Comparison of ENCODE assay signal across 8 cellular contexts in the genomic region with DNA sequence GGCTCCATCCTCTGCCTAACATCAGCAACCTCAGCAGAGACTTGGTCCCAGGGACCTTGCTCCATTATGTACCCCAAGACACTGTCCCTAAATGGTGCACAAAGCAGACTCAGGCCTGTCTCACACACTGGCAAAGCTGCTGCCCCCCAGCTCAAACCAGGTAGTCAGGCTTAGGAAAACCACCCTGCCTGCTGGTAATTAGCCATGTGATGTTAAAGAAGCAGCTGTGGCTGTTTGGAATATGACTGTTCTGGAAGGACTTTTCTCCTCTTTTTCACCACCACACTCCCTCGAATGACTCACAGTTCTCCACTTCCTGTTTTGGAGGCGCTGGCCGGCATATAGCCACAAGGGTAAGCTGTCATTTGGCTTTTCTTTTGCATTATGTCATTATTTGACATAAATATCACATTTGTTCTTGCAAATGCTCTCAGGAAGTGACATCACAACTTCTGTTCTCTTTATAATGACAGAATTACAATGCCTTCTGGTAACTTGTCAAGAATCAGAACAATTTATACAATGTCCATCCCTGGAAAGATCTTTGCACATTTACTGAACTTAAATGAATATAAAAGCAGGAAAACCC.
DNase-seq lines count a peak whose midpoint lies in the region; ATAC-seq, FAIRE-seq and TF ChIP-seq lines count a peak whose summit lies in the region.

No MANE protein-coding gene starts in this region.

- SMC1A ChIA-PET in GM12878 (lab: Charles Lee; ENCODE audit: uncharacterized antibody, unreplicated experiment), result interaction anchor here (0.9 to 2.6 kb wide), 12 partner anchors 8 to 271 kb away, joined by 3 to 18 read pairs (median 4); no protein-coding TSS in a partner anchor

- H3K9me3 Mint-ChIP-seq in stimulated activated effector memory CD8-positive, alpha-beta T cell treated with anti-CD3 and anti-CD28 coated beads, Interleukin-12 subunit alpha, Interleukin-12 subunit beta, amount 100 ng/mL, for 72 hours, result no peaks in the 10 kb centered on the region

- CTCF ChIA-PET in A549 (lab: Yijun Ruan, JAX), result interaction anchor here (1.2 to 5.5 kb wide), 3 partner anchors 10 to 19 kb away, joined by 5 to 26 read pairs (median 7); no protein-coding TSS in a partner anchor
- CTCF ChIA-PET in OCI-LY7 (lab: Charles Lee; ENCODE audit: unreplicated experiment), result no interaction called here
- CTCF ChIA-PET in GM12878 (lab: Yijun Ruan, JAX), result interaction anchor here (0.5 to 1.8 kb wide), 4 partner anchors 9 to 25 kb away, joined by 3 to 10 read pairs (median 4); no protein-coding TSS in a partner anchor

- H3K4me1 ChIP-seq in A549 (peaks cover 50% of the 10 kb centered on the region), OCI-LY7 (ENCODE audit: insufficient read depth, low read length, poor library complexity, severe bottlenecking) (no peaks in the 10 kb centered on the region), GM12878 (ENCODE audit: control insufficient read depth, insufficient read depth, low read length) (peaks cover 22% of the 10 kb centered on the region)

- WGBS in A549 (ENCODE audit: missing lambda C conversion rate), result 3% methylated on average over 3 of the region's 3 CpGs
- WGBS in GM12878 (ENCODE audit: insufficient coverage, insufficient replicate concordance, low lambda C conversion rate, missing lambda C conversion rate), result 6% methylated on average over 3 of the region's 3 CpGs

- H3K79me2 ChIP-seq in OCI-LY7 (ENCODE audit: insufficient read depth, low read depth, low read length), result no peaks in the 10 kb centered on the region
- H3K79me2 ChIP-seq in GM12878 (ENCODE audit: control insufficient read depth, insufficient read depth, low read length), result no peaks in the 10 kb centered on the region

- peaks cover 23% of the 10 kb centered on the region for H3K4me1 Mint-ChIP-seq in stimulated activated effector memory CD8-positive, alpha-beta T cell treated with anti-CD3 and anti-CD28 coated beads, Interleukin-12 subunit alpha, Interleukin-12 subunit beta, amount 100 ng/mL, for 72 hours

- TF ChIP-seq EP300 in A549 (IDR thresholded peaks at IDR 0.05), result peak in 1 of 2 experiments; percentile 38; a peak in 1 of 5 replicates
- TF ChIP-seq EP300 in GM12878 (IDR thresholded peaks at IDR 0.05; ENCODE audit: borderline replicate concordance in 1 of 2, control insufficient read depth in 1 of 2, low read depth in 2 of 2, low read length in 2 of 2), result peak; percentile 30 to 90; a peak in 3 of 4 replicates

- H3K9ac ChIP-seq in GM12878 (ENCODE audit: control insufficient read depth, insufficient read depth, low read length), result no peak overlapping the region

- in situ Hi-C loops in GM13977 (cut with MboI; ENCODE audit: low pct_unique_long_range_greater_than_20kb, low sequenced_read_pairs, unreplicated experiment), result no loop called here
- in situ Hi-C loops in GM12878 (cut with MboI), result no loop called here

- RAD21 ChIA-PET in GM12878 (lab: Charles Lee; ENCODE audit: unreplicated experiment), result interaction anchor here (0.9 to 2.0 kb wide), 5 partner anchors 9 to 68 kb away, joined by 3 to 15 read pairs (median 6); no protein-coding TSS in a partner anchor

- no peaks in the 10 kb centered on the region for H3K36me3 Mint-ChIP-seq in stimulated activated effector memory CD8-positive, alpha-beta T cell treated with anti-CD3 and anti-CD28 coated beads, Interleukin-12 subunit alpha, Interleukin-12 subunit beta, amount 100 ng/mL, for 72 hours

- H2AFZ ChIP-seq in OCI-LY7 (ENCODE audit: low read length) (no peak overlapping the region), GM12878 (ENCODE audit: control insufficient read depth, low read depth, low read length) (peak overlapping the region; percentile 20)

- DNase-seq in A549 (ENCODE audit: low read depth in 1 of 2, low spot score in 1 of 2) (peak; percentile 80 to 81), GM13977 (ENCODE audit: low spot score) (peak; percentile 72), OCI-LY7 (ENCODE audit: low spot score) (no peak), GM12878 (ENCODE audit: low read depth, low spot score) (peak; percentile 75), islet precursor cell (peak; percentile 79), D341Med (ENCODE audit: low spot score) (no peak)
- DNase-seq in stimulated activated effector memory CD8-positive, alpha-beta T cell treated with anti-CD3 and anti-CD28 coated beads, Interleukin-12 subunit alpha, Interleukin-12 subunit beta, amount 100 ng/mL, for 72 hours (ENCODE audit: low spot score in 2 of 2), result peak; percentile 8 to 60

- TF ChIP-seq POLR2A in A549 (IDR thresholded peaks at IDR 0.05; ENCODE audit: low read length) (no peak), GM12878 (IDR thresholded peaks at IDR 0.05; ENCODE audit: low read depth, low read length) (no peak)

- no peaks in the 10 kb centered on the region for H3K27me3 ChIP-seq in GM12878 (replicated peaks in 1 of 2; ENCODE audit: control insufficient read depth in 2 of 2, insufficient read depth in 2 of 2, low read length in 1 of 2)

- BruUV-seq in OCI-LY7 (replicated peaks; lab: Mats Ljungman, UMichigan) (no TSS peak), GM12878 (replicated peaks; lab: Mats Ljungman, UMichigan) (no TSS peak)

- peak overlapping the region; percentile 29 for H3K4me2 ChIP-seq in A549
- H3K4me2 ChIP-seq in OCI-LY7 (ENCODE audit: low read length), result 0 out of 2 replicates have a peak overlapping the region, but pooled peaks have one; percentile 3
- peak overlapping the region; percentile 18 for H3K4me2 ChIP-seq in GM12878 (ENCODE audit: control insufficient read depth, insufficient read depth)

- peak overlapping the region; percentile 74 to 83 for H3K27ac ChIP-seq in A549
- H3K27ac ChIP-seq in OCI-LY7 (ENCODE audit: low read depth, low read length, poor library complexity, severe bottlenecking), result no peak overlapping the region
- H3K27ac ChIP-seq in GM12878 (ENCODE audit: control insufficient read depth, insufficient read depth), result peak overlapping the region; percentile 79

- H3K4me3 Mint-ChIP-seq in stimulated activated effector memory CD8-positive, alpha-beta T cell treated with anti-CD3 and anti-CD28 coated beads, Interleukin-12 subunit alpha, Interleukin-12 subunit beta, amount 100 ng/mL, for 72 hours, result no peak overlapping the region

- POLR2A ChIA-PET in A549 (lab: Yijun Ruan, JAX), result interaction anchor here (1.2 kb wide), 1 partner anchor 165 kb away, joined by 10 read pairs; a partner anchor contains a TSS
- POLR2A ChIA-PET in OCI-LY7 (lab: Charles Lee), result interaction anchor here (0.6 to 0.7 kb wide), 2 partner anchors 12 to 306 kb away, joined by 4 read pairs; no protein-coding TSS in a partner anchor
- POLR2A ChIA-PET in GM12878 (lab: Charles Lee), result interaction anchor here (0.8 to 1.4 kb wide), 5 partner anchors 10 to 87 kb away, joined by 3 to 7 read pairs (median 4); no protein-coding TSS in a partner anchor

- H3K4me3 ChIP-seq in A549, result no peak overlapping the region
- H3K4me3 ChIP-seq in OCI-LY7 (ENCODE audit: low read depth, low read length, poor library complexity, severe bottlenecking), result no peak overlapping the region
- H3K4me3 ChIP-seq in GM12878, result no peak overlapping the region

- intact Hi-C loops in OCI-LY7 (cut with micrococcal nuclease; ENCODE audit: unreplicated experiment), result no loop called here
- intact Hi-C loops in GM12878 (cut with micrococcal nuclease; ENCODE audit: unreplicated experiment), result no loop called here

- no peak for TF ChIP-seq RAD21 in A549 (conservative IDR thresholded peaks at IDR 0.05 in 1 of 2, IDR thresholded peaks at IDR 0.05 in 1 of 2)
- peak; percentile 12; the same call in 1 of the 2 replicates for TF ChIP-seq RAD21 in GM12878 (IDR thresholded peaks at IDR 0.05; ENCODE audit: insufficient read depth, low read depth, low read length)

- ATAC-seq in A549 (peak; percentile 69 to 74), HG02870 (IDR thresholded peaks at IDR 0.05; ENCODE audit: unreplicated experiment) (peak; percentile 66), GM12878 (peak; percentile 93)
- peak; percentile 87 for ATAC-seq in stimulated activated effector memory CD8-positive, alpha-beta T cell treated with anti-CD3 and anti-CD28 coated beads, Interleukin-12 subunit alpha, Interleukin-12 subunit beta, amount 100 ng/mL, for 72 hours

- H3K9me2 ChIP-seq in OCI-LY7 (ENCODE audit: insufficient read depth, low read length), result no peaks in the 10 kb centered on the region

- no peak for FAIRE-seq in A549 (lab: Jason Lieb, UNC)
- no peak for FAIRE-seq in GM12878 (lab: Jason Lieb, UNC)

- H3K27ac Mint-ChIP-seq in stimulated activated effector memory CD8-positive, alpha-beta T cell treated with anti-CD3 and anti-CD28 coated beads, Interleukin-12 subunit alpha, Interleukin-12 subunit beta, amount 100 ng/mL, for 72 hours, result no peak overlapping the region

- no peaks in the 10 kb centered on the region for H4K20me1 ChIP-seq in OCI-LY7 (ENCODE audit: insufficient read depth, low read length)
- no peaks in the 10 kb centered on the region for H4K20me1 ChIP-seq in GM12878 (ENCODE audit: control insufficient read depth, insufficient read depth)

- H3K9me3 ChIP-seq in A549, result no peaks in the 10 kb centered on the region
- no peaks in the 10 kb centered on the region for H3K9me3 ChIP-seq in OCI-LY7 (ENCODE audit: low read length)
- H3K9me3 ChIP-seq in GM12878 (replicated peaks; ENCODE audit: control insufficient read depth, insufficient read depth, low read length), result no peaks in the 10 kb centered on the region; the same call in 1 of the 3 replicates

- H3K36me3 ChIP-seq in OCI-LY7 (ENCODE audit: insufficient read depth, low read length) (no peaks in the 10 kb centered on the region), GM12878 (ENCODE audit: control insufficient read depth in 2 of 2, insufficient read depth in 2 of 2, low read length in 1 of 2) (no peaks in the 10 kb centered on the region; a peak in 1 of 4 replicates)

- TF ChIP-seq CTCF in A549 (IDR thresholded peaks at IDR 0.05), result no peak
- no peak for TF ChIP-seq CTCF in GM13977 (IDR thresholded peaks at IDR 0.05; ENCODE audit: extremely low read depth, insufficient read depth, missing control alignments)
- TF ChIP-seq CTCF in OCI-LY7 (conservative IDR thresholded peaks at IDR 0.05; ENCODE audit: low read length), result no peak
- TF ChIP-seq CTCF in GM12878 (IDR thresholded peaks at IDR 0.05 in 2 of 3, conservative IDR thresholded peaks at IDR 0.05 in 1 of 3; ENCODE audit: control insufficient read depth in 2 of 3, extremely low read depth in 1 of 3, insufficient read depth in 1 of 3, low read depth in 3 of 3, low read length in 3 of 3), result no peak

TF ChIP-seq in A549, 52 proteins besides CTCF, POLR2A, EP300 and RAD21 (continues in another document):
- no peak for TF ChIP-seq CEBPB (IDR thresholded peaks at IDR 0.05)
- TF ChIP-seq ESRRA (IDR thresholded peaks at IDR 0.05; ENCODE audit: borderline replicate concordance, low read length), result no peak

TF ChIP-seq in GM12878, 131 proteins besides CTCF, POLR2A, EP300 and RAD21 (continues in another document):
- peak; percentile 26; the same call in 1 of the 2 replicates for TF ChIP-seq BACH1 (IDR thresholded peaks at IDR 0.05; ENCODE audit: borderline replicate concordance)
- TF ChIP-seq, protein P1, sequence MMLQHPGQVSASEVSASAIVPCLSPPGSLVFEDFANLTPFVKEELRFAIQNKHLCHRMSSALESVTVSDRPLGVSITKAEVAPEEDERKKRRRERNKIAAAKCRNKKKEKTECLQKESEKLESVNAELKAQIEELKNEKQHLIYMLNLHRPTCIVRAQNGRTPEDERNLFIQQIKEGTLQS (IDR thresholded peaks at IDR 0.05; ENCODE audit: borderline replicate concordance, extremely low read depth, low read depth, low read length), result no peak
- TF ChIP-seq CREB1 (IDR thresholded peaks at IDR 0.05; ENCODE audit: low read depth), result peak; percentile 98
- no peak for TF ChIP-seq TARDBP (IDR thresholded peaks at IDR 0.05; ENCODE audit: borderline replicate concordance)

Comparison
In these comparisons a context has a peak if more than half of its experiments do, and no peak if none do; other contexts are left out.
1. DNase-seq: peak in A549 (2 of 2), GM13977 (single experiment), GM12878 (single experiment), islet precursor cell (single experiment) and stimulated activated effector memory CD8-positive, alpha-beta T cell treated with anti-CD3 and anti-CD28 coated beads, Interleukin-12 subunit alpha, Interleukin-12 subunit beta, amount 100 ng/mL, for 72 hours (2 of 2); none in OCI-LY7 (single experiment) and D341Med (single experiment).
2. Peak in every context shown above with its lines, with median percentiles within 50 percentile points of each other: ATAC-seq and H3K4me2 ChIP-seq.